ENCODE assay signal across 10 cellular contexts in the genomic region with DNA sequence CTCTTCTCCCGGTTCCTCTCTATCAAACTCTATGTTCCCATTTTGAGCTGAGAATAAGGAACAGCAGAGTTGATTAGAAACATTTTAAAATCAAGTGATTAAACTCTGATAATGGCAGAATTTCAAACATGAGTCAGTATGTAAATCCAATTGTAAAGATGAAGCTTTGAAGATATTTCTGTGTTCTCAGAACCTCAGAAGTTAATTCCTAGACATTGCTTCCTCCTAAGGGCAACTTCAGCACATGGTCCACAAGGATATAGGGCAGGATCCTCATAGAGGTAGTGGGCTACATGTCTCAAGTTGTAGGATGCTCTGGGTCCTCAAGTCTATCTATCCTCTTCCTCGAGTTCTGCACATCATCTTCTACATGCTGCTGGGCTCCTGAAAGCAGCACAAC. TPM values are rescaled to one million over a fixed set of nuclear protein-coding genes. Genes with fewer than 3 reads are reported as not detected.
DNase-seq lines count a peak whose midpoint lies in the region; ATAC-seq lines count a peak whose summit lies in the region.
"Had no signal": no experiment of that assay in that cellular context is flagged by ENCODE, and none has a peak within 500 bp of the region (broad histone marks: within the 10 kb centered on the region; RNA-seq: fewer than 3 reads in every experiment).

No MANE protein-coding gene starts in this region.

- no peaks in the 10 kb centered on the region for H3K27me3 ChIP-seq in CD4-positive, CD25-positive, alpha-beta regulatory T cell (ENCODE audit: control insufficient read depth, insufficient read depth, low read length)
- no peaks in the 10 kb centered on the region for H3K27me3 ChIP-seq in SJSA1 (replicated peaks)

- peak overlapping the region; percentile 63 for H3K27ac ChIP-seq in CD4-positive, CD25-positive, alpha-beta regulatory T cell (ENCODE audit: insufficient read depth, low read length, poor library complexity, severe bottlenecking)
- H3K27ac ChIP-seq in SJSA1, result peak overlapping the region; percentile 19
- H3K27ac ChIP-seq: HL-60 had no signal

- H3K4me1 Mint-ChIP-seq in CD4-positive, CD25-positive, alpha-beta regulatory T cell, result peaks cover 0 to 17% (median 0%) of the 10 kb centered on the region in 4 donors

- no peak for DNase-seq in CD4-positive, CD25-positive, alpha-beta regulatory T cell
- no peak for DNase-seq in SJSA1 (ENCODE audit: low read depth in 1 of 2, low spot score in 2 of 2)
- peak; percentile 61 for DNase-seq in kidney glomerular epithelial cell (lab: John Stamatoyannopoulos, UW)
- DNase-seq in NCI-H2196 (lab: John Stamatoyannopoulos, UW; ENCODE audit: unreplicated experiment), result no peak
- no peak for DNase-seq in cerebellar nuclear complex (lab: John Stamatoyannopoulos, UW)
- DNase-seq in DMS153 treated with DMSO at 0.1 percent for 48 hours (lab: John Stamatoyannopoulos, UW; ENCODE audit: unreplicated experiment), result no peak

- H3K27ac Mint-ChIP-seq in CD4-positive, CD25-positive, alpha-beta regulatory T cell, result peak overlapping the region in 2 of 3 donors; percentile 91 to 95

- ATAC-seq in CD4-positive, CD25-positive, alpha-beta regulatory T cell (ENCODE audit: low read depth in 2 of 2), result peak in 1 of 2 donors; percentile 4
- ATAC-seq in GM21360 (IDR thresholded peaks at IDR 0.05; ENCODE audit: unreplicated experiment) (peak; percentile 1), GM21526 (IDR thresholded peaks at IDR 0.05; ENCODE audit: low FRiP score, unreplicated experiment) (no peak)

- peaks cover 0 to 2% (median 0%) of the 10 kb centered on the region in 7 donors for H3K9me3 Mint-ChIP-seq in CD4-positive, CD25-positive, alpha-beta regulatory T cell
- H3K9me3 Mint-ChIP-seq: T-cell had no signal

- H3K4me1 ChIP-seq in CD4-positive, CD25-positive, alpha-beta regulatory T cell (ENCODE audit: control insufficient read depth, insufficient read depth, low read length, poor library complexity, severe bottlenecking), result peaks cover 16% of the 10 kb centered on the region
- peaks cover 24% of the 10 kb centered on the region for H3K4me1 ChIP-seq in SJSA1 (replicated peaks)

- peak overlapping the region; percentile 58 for H3K4me3 ChIP-seq in CD4-positive, CD25-positive, alpha-beta regulatory T cell (ENCODE audit: low read depth, low read length)
- H3K4me3 ChIP-seq in SJSA1, result no peak overlapping the region

- H3K36me3 ChIP-seq in CD4-positive, CD25-positive, alpha-beta regulatory T cell (ENCODE audit: control insufficient read depth, insufficient read depth, low read length), result no peaks in the 10 kb centered on the region
- H3K36me3 ChIP-seq in SJSA1, result no peaks in the 10 kb centered on the region

- no peaks in the 10 kb centered on the region for H3K9me3 ChIP-seq in CD4-positive, CD25-positive, alpha-beta regulatory T cell (ENCODE audit: control insufficient read depth in 2 of 2, low read length in 2 of 2)
- H3K9me3 ChIP-seq in SJSA1 (replicated peaks), result no peaks in the 10 kb centered on the region

- no peaks in the 10 kb centered on the region for H3K36me3 Mint-ChIP-seq in CD4-positive, CD25-positive, alpha-beta regulatory T cell
- H3K36me3 Mint-ChIP-seq: T-cell had no signal

- H3K4me3 Mint-ChIP-seq in CD4-positive, CD25-positive, alpha-beta regulatory T cell, result peak overlapping the region in 3 of 4 donors; percentile 9 to 78 (median 57)

- peaks cover 4% of the 10 kb centered on the region for H3K27me3 Mint-ChIP-seq in CD4-positive, CD25-positive, alpha-beta regulatory T cell
- H3K27me3 Mint-ChIP-seq: T-cell had no signal

RNA-seq across cellular contexts. Expression of a gene that starts 46.3 kb away (rescaled TPM):
- not detected for total RNA-seq in CD4-positive, CD25-positive, alpha-beta regulatory T cell
- under 1 TPM in 2 of 4 donors, not detected in 2; 0.30 to 0.39 TPM for polyA plus RNA-seq in CD4-positive, CD25-positive, alpha-beta regulatory T cell
- 7.1 and 10.8 TPM in 2 replicates for total RNA-seq in SJSA1 (2014; rRNA removed; shearing (Covaris generic))
